ENCODE assay signal across 11 cellular contexts in the genomic region with DNA sequence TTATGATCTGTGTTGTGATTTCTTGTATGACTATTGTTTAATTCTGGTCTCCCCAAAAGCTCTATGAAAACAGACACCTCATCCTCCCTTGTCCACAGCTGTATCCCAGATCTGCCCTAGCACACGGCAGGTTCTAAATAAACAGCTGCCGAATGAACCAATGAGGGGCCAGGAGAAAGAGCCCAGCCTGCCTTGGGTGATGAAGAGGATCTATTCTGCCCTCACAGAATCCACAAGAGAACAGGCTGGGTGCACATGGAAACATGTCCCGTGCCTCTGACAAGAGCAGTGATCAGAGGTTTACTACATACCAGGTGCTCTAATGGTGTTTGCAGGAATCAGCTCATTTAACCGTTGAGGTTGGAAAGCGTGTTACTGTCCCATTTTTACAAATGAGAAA. TPM values are rescaled to one million over a fixed set of nuclear protein-coding genes. Genes with fewer than 3 reads are reported as not detected.
DNase-seq lines count a peak whose midpoint lies in the region; ATAC-seq and TF ChIP-seq lines count a peak whose summit lies in the region.
"Had no signal": no experiment of that assay in that cellular context is flagged by ENCODE, and none has a peak within 500 bp of the region (broad histone marks: within the 10 kb centered on the region; RNA-seq: fewer than 3 reads in every experiment).

No MANE protein-coding gene starts in this region.

- H4K20me1 ChIP-seq in neural cell (ENCODE audit: insufficient read depth): peaks cover 63% of the 10 kb centered on the region

- no peak for TF ChIP-seq EP300 in neural cell (conservative IDR thresholded peaks at IDR 0.05; ENCODE audit: poor library complexity, severe bottlenecking)

- no peak overlapping the region for H3K27ac ChIP-seq in neural cell (ENCODE audit: low read length)

- H3F3A ChIP-seq in neural cell (ENCODE audit: insufficient read depth, low read length, poor library complexity, severe bottlenecking): no peaks in the 10 kb centered on the region

- H3K36me3 Mint-ChIP-seq in natural killer cell (no peaks in the 10 kb centered on the region), chondrocyte (ENCODE audit: low read depth) (no peaks in the 10 kb centered on the region)
- no peaks in the 10 kb centered on the region for H3K36me3 Mint-ChIP-seq in natural killer cell treated with Interleukin-12 subunit alpha and Interleukin-12 subunit beta and Interleukin-15 and Interleukin-18, amount 100 ng/mL, for 72 hours

- H3K9ac ChIP-seq in neural cell (ENCODE audit: low read length): peak overlapping the region; percentile 80

- no peak for DNase-seq in natural killer cell
- DNase-seq in natural killer cell treated with Interleukin-12 subunit alpha and Interleukin-12 subunit beta and Interleukin-15 and Interleukin-18, amount 100 ng/mL, for 72 hours (ENCODE audit: low spot score): no peak
- DNase-seq in chondrocyte (ENCODE audit: low spot score): no peak
- no peak for DNase-seq in activated naive CD4-positive, alpha-beta T cell (lab: John Stamatoyannopoulos, UW)
- DNase-seq in kidney tubule cell (ENCODE audit: low spot score): no peak
- DNase-seq: activated CD4-positive, alpha-beta T cell treated with anti-CD3 and anti-CD28 coated beads for 36 hours; NCI-H524 treated with DMSO at 0.1 percent for 48 hours; SIG-M5 had no signal

- H3K79me2 ChIP-seq in neural cell (replicated peaks; ENCODE audit: insufficient read depth, low read length): peaks cover 69% of the 10 kb centered on the region

- ATAC-seq in natural killer cell (no peak), GM19463 (IDR thresholded peaks at IDR 0.05; ENCODE audit: unreplicated experiment) (no peak), GM21360 (IDR thresholded peaks at IDR 0.05; ENCODE audit: unreplicated experiment) (no peak)
- no peak for ATAC-seq in natural killer cell treated with Interleukin-12 subunit alpha and Interleukin-12 subunit beta and Interleukin-15 and Interleukin-18, amount 100 ng/mL, for 72 hours
- ATAC-seq: activated CD4-positive, alpha-beta T cell treated with anti-CD3 and anti-CD28 coated beads for 36 hours had no signal

- H3K27ac Mint-ChIP-seq in natural killer cell: no peak overlapping the region
- no peak overlapping the region for H3K27ac Mint-ChIP-seq in natural killer cell treated with Interleukin-12 subunit alpha and Interleukin-12 subunit beta and Interleukin-15 and Interleukin-18, amount 100 ng/mL, for 72 hours
- H3K27ac Mint-ChIP-seq in chondrocyte (ENCODE audit: unreplicated experiment): no peak overlapping the region
- H3K27ac Mint-ChIP-seq: activated CD4-positive, alpha-beta T cell treated with anti-CD3 and anti-CD28 coated beads for 36 hours had no signal

- H3K27me3 Mint-ChIP-seq in natural killer cell (ENCODE audit: low read depth in 2 of 2) (peaks cover 0 to 6% of the 10 kb centered on the region in 2 donors), chondrocyte (ENCODE audit: low read depth) (no peaks in the 10 kb centered on the region)
- peaks cover 6% of the 10 kb centered on the region in 2 donors for H3K27me3 Mint-ChIP-seq in natural killer cell treated with Interleukin-12 subunit alpha and Interleukin-12 subunit beta and Interleukin-15 and Interleukin-18, amount 100 ng/mL, for 72 hours

- no peak overlapping the region for H2AFZ ChIP-seq in neural cell (ENCODE audit: low read depth, low read length)

- no peaks in the 10 kb centered on the region for H3K36me3 ChIP-seq in neural cell (ENCODE audit: insufficient read depth, low read length)

- no peak for TF ChIP-seq RAD21 in neural cell (conservative IDR thresholded peaks at IDR 0.05)

- H3K4me3 Mint-ChIP-seq in natural killer cell (peak overlapping the region; percentile 30), chondrocyte (ENCODE audit: unreplicated experiment) (peak overlapping the region; percentile 30)
- no peak overlapping the region for H3K4me3 Mint-ChIP-seq in natural killer cell treated with Interleukin-12 subunit alpha and Interleukin-12 subunit beta and Interleukin-15 and Interleukin-18, amount 100 ng/mL, for 72 hours
- H3K4me3 Mint-ChIP-seq: activated CD4-positive, alpha-beta T cell treated with anti-CD3 and anti-CD28 coated beads for 36 hours had no signal

- H3K9me3 Mint-ChIP-seq in natural killer cell (no peaks in the 10 kb centered on the region), chondrocyte (ENCODE audit: low read depth) (no peaks in the 10 kb centered on the region)
- no peaks in the 10 kb centered on the region for H3K9me3 Mint-ChIP-seq in natural killer cell treated with Interleukin-12 subunit alpha and Interleukin-12 subunit beta and Interleukin-15 and Interleukin-18, amount 100 ng/mL, for 72 hours

- H3K4me1 Mint-ChIP-seq in natural killer cell (peaks cover 0 to 22% of the 10 kb centered on the region in 2 donors), chondrocyte (ENCODE audit: low read depth) (peaks cover 66% of the 10 kb centered on the region)
- peaks cover 11% of the 10 kb centered on the region in 2 donors for H3K4me1 Mint-ChIP-seq in natural killer cell treated with Interleukin-12 subunit alpha and Interleukin-12 subunit beta and Interleukin-15 and Interleukin-18, amount 100 ng/mL, for 72 hours (ENCODE audit: low read depth in 2 of 2)

- intact Hi-C loops in natural killer cell (cut with micrococcal nuclease): no loop called here

- H3K9me2 ChIP-seq in neural cell (ENCODE audit: insufficient read depth, low read length): no peaks in the 10 kb centered on the region

- H3K27me3 ChIP-seq in neural cell (ENCODE audit: insufficient read depth, low read depth, low read length): no peaks in the 10 kb centered on the region

- H3K4me3 ChIP-seq in neural cell (ENCODE audit: low read length): peak overlapping the region; percentile 88

- no peaks in the 10 kb centered on the region for H3K9me3 ChIP-seq in neural cell (ENCODE audit: low read length)

- H3K4me2 ChIP-seq in neural cell (ENCODE audit: low read length): peak overlapping the region; percentile 46

- TF ChIP-seq CTCF in natural killer cell (IDR thresholded peaks at IDR 0.05): no peak
- TF ChIP-seq CTCF in chondrocyte (IDR thresholded peaks at IDR 0.05): no peak
- no peak for TF ChIP-seq CTCF in neural cell (IDR thresholded peaks at IDR 0.05; ENCODE audit: poor library complexity, severe bottlenecking)

TF ChIP-seq in neural cell, 6 proteins besides CTCF, POLR2A, EP300 and RAD21:
- TF ChIP-seq EZH2 (IDR thresholded peaks at IDR 0.05; ENCODE audit: borderline replicate concordance, insufficient read depth, low read length, poor library complexity, severe bottlenecking): no peak
- TF ChIP-seq MXI1 (conservative IDR thresholded peaks at IDR 0.05; ENCODE audit: poor library complexity, severe bottlenecking): no peak
- TF ChIP-seq POLR2AphosphoS5 (IDR thresholded peaks at IDR 0.05): no peak
- TF ChIP-seq, protein P1, sequence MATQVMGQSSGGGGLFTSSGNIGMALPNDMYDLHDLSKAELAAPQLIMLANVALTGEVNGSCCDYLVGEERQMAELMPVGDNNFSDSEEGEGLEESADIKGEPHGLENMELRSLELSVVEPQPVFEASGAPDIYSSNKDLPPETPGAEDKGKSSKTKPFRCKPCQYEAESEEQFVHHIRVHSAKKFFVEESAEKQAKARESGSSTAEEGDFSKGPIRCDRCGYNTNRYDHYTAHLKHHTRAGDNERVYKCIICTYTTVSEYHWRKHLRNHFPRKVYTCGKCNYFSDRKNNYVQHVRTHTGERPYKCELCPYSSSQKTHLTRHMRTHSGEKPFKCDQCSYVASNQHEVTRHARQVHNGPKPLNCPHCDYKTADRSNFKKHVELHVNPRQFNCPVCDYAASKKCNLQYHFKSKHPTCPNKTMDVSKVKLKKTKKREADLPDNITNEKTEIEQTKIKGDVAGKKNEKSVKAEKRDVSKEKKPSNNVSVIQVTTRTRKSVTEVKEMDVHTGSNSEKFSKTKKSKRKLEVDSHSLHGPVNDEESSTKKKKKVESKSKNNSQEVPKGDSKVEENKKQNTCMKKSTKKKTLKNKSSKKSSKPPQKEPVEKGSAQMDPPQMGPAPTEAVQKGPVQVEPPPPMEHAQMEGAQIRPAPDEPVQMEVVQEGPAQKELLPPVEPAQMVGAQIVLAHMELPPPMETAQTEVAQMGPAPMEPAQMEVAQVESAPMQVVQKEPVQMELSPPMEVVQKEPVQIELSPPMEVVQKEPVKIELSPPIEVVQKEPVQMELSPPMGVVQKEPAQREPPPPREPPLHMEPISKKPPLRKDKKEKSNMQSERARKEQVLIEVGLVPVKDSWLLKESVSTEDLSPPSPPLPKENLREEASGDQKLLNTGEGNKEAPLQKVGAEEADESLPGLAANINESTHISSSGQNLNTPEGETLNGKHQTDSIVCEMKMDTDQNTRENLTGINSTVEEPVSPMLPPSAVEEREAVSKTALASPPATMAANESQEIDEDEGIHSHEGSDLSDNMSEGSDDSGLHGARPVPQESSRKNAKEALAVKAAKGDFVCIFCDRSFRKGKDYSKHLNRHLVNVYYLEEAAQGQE (IDR thresholded peaks at IDR 0.05; ENCODE audit: borderline replicate concordance): no peak
- TF ChIP-seq TAF1 (IDR thresholded peaks at IDR 0.05; ENCODE audit: low read depth): no peak
- TF ChIP-seq SMC3 (conservative IDR thresholded peaks at IDR 0.05; ENCODE audit: poor library complexity): no peak
TF ChIP-seq in neural cell: peak in this region for 0.

RNA-seq across cellular contexts. Expression of a gene that starts 15.6 kb away (rescaled TPM):
- total RNA-seq in natural killer cell (1 to 10 TPM in 1 of 3 donors, not detected in 2; 1.4 TPM), chondrocyte (not detected in 3 replicates)
- total RNA-seq in natural killer cell treated with Interleukin-12 subunit alpha and Interleukin-12 subunit beta and Interleukin-15 and Interleukin-18, amount 100 ng/mL, for 72 hours: under 1 TPM in 1 of 2 donors, not detected in 1; 0.39 TPM
- polyA plus RNA-seq in neural cell: not detected in 2 replicates
- polyA minus RNA-seq in neural cell: not detected in 2 replicates
- total RNA-seq: activated CD4-positive, alpha-beta T cell treated with anti-CD3 and anti-CD28 coated beads for 36 hours had no signal
